In genomic region chr3:185320949-185321348, GRCh38 we compare ENCODE assay signal across 1 cellular context.
TF ChIP-seq lines count a peak whose summit lies in the region.

No MANE protein-coding gene starts in this region.

TF ChIP-seq in HepG2, 621 proteins besides CTCF, POLR2A, EP300 and RAD21 (continued from another document):
- TF ChIP-seq DZIP1 (CRISPR knock-in tag; IDR thresholded peaks at IDR 0.05), result no peak
